22 cellular contexts compared by ENCODE assay signal in genomic region chr17:37361543-37361942, GRCh38. TPM values are rescaled to one million over a fixed set of nuclear protein-coding genes. Genes with fewer than 3 reads are reported as not detected.
DNase-seq lines count a peak whose midpoint lies in the region; ATAC-seq and TF ChIP-seq lines count a peak whose summit lies in the region.
"Had no signal": no experiment of that assay in that cellular context is flagged by ENCODE, and none has a peak within 500 bp of the region (broad histone marks: within the 10 kb centered on the region; RNA-seq: fewer than 3 reads in every experiment).

No MANE protein-coding gene starts in this region.

- peak overlapping the region; percentile 66 for H3K27ac ChIP-seq in foreskin keratinocyte
- H3K27ac ChIP-seq: psoas muscle, thyroid gland had no signal

- peak; percentile 79 for ATAC-seq in foreskin keratinocyte
- ATAC-seq in GM21390 (IDR thresholded peaks at IDR 0.05; ENCODE audit: unreplicated experiment) = no peak
- ATAC-seq in GM19351 (IDR thresholded peaks at IDR 0.05; ENCODE audit: unreplicated experiment) = no peak
- no peak for ATAC-seq in GM18907 (IDR thresholded peaks at IDR 0.05; ENCODE audit: unreplicated experiment)
- ATAC-seq: naive thymus-derived CD4-positive, alpha-beta T cell; psoas muscle had no signal

- DNase-seq in NCI-H82 (lab: John Stamatoyannopoulos, UW) = peak; percentile 63
- no peak for DNase-seq in NCI-H82 treated with DMSO at 0.1 percent for 48 hours (lab: John Stamatoyannopoulos, UW; ENCODE audit: unreplicated experiment)
- peak; percentile 23 for DNase-seq in NOMO-1 treated with dmso at 0.1 percent for 144 hours (lab: John Stamatoyannopoulos, UW; ENCODE audit: unreplicated experiment)
- DNase-seq in foreskin keratinocyte = peak; percentile 96 to 97
- no peak for DNase-seq in T-helper 9 cell
- DNase-seq: activated CD4-positive, CD25-positive, alpha-beta regulatory T cell; activated naive CD8-positive, alpha-beta T cell treated with anti-CD3 and anti-CD28 coated beads, Interleukin-2, amount 10 ng/mL, durations not matched to agents 7 days and 5 days; HCEC 1CT; head of caudate nucleus; immature natural killer cell; MM.1S; naive thymus-derived CD4-positive, alpha-beta T cell; NK-92 treated with Interleukin-12 subunit alpha and Interleukin-12 subunit beta, amount 100 ng/mL, for 24 hours; psoas muscle; T-helper 1 cell; thyroid gland had no signal

- no peaks in the 10 kb centered on the region for H3K27me3 ChIP-seq in foreskin keratinocyte
- H3K27me3 ChIP-seq: thyroid gland had no signal

- peaks cover 27% of the 10 kb centered on the region for H3K4me1 ChIP-seq in foreskin keratinocyte

- no peak for TF ChIP-seq CTCF in foreskin keratinocyte (conservative IDR thresholded peaks at IDR 0.05)

RNA-seq across cellular contexts. Expression of gene C17orf78, which starts 14.2 kb away (rescaled TPM):
- not detected in 2 replicates for total RNA-seq in foreskin keratinocyte
- not detected in 2 replicates for polyA plus RNA-seq in foreskin keratinocyte
- total RNA-seq: A673; activated CD8-positive, alpha-beta memory T cell treated with anti-CD3 and anti-CD28 coated beads for 36 hours; activated naive CD8-positive, alpha-beta T cell treated with anti-CD3 and anti-CD28 coated beads, Interleukin-2, amount 10 ng/mL, durations not matched to agents 7 days and 5 days; lung microvascular endothelial cell; naive thymus-derived CD4-positive, alpha-beta T cell; psoas muscle; thyroid gland had no signal
- polyA plus RNA-seq: immature natural killer cell; naive thymus-derived CD4-positive, alpha-beta T cell had no signal

RNA-seq across cellular contexts. Expression of gene ACACA, which starts 45.1 kb away (rescaled TPM):
- total RNA-seq in foreskin keratinocyte = 89.8 and 90.2 TPM in 2 replicates
- polyA plus RNA-seq in foreskin keratinocyte = 30.1 and 33.2 TPM in 2 replicates

RNA-seq across cellular contexts. Expression of gene TADA2A, which starts 45.1 kb away (rescaled TPM):
- total RNA-seq in foreskin keratinocyte = 14.2 and 16.0 TPM in 2 replicates
- polyA plus RNA-seq in foreskin keratinocyte = 7.2 and 8.9 TPM in 2 replicates

Comparison
In these comparisons a context has a peak if more than half of its experiments do, and no peak if none do; other contexts are left out.
1. DNase-seq: peak in NCI-H82 (single experiment), NOMO-1 treated with dmso at 0.1 percent for 144 hours (single experiment) and foreskin keratinocyte (2 of 2); none in NCI-H82 treated with DMSO at 0.1 percent for 48 hours (single experiment) and T-helper 9 cell (single experiment).